Comparison of ENCODE assay signal across 15 cellular contexts in the genomic region with DNA sequence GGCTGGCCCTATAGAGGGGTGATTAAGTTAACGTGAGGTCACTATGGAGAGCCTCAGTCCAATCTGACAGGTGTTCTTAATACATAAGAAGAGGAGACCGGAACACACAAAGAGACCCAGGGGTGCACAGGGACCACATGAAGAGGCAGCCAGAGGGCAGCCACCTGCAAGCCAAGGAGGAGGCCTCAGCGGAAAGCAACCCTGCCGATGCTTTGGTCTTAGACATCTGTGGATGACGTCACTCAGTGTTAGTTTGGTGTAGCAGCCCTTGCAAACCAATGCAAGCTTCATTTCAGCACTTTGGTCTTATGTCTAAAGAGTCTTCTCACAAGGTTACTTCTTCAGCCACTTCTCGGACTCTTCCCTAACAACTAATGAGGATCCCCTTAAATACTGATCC. TPM values are rescaled to one million over a fixed set of nuclear protein-coding genes. Genes with fewer than 3 reads are reported as not detected.
DNase-seq lines count a peak whose midpoint lies in the region; ATAC-seq and TF ChIP-seq lines count a peak whose summit lies in the region.
"Had no signal": no experiment of that assay in that cellular context is flagged by ENCODE, and none has a peak within 500 bp of the region (broad histone marks: within the 10 kb centered on the region; RNA-seq: fewer than 3 reads in every experiment).

No MANE protein-coding gene starts in this region.

- TF ChIP-seq CTCF in mucosa of descending colon (IDR thresholded peaks at IDR 0.05) = no peak
- no peak for TF ChIP-seq CTCF in left ventricle myocardium inferior (IDR thresholded peaks at IDR 0.05; ENCODE audit: borderline replicate concordance)

- H3K27ac ChIP-seq in left ventricle myocardium inferior (replicated peaks) = no peak overlapping the region
- H3K27ac ChIP-seq: lower lobe of right lung, SK-N-MC had no signal

- H3K27me3 ChIP-seq in left ventricle myocardium inferior (ENCODE audit: low read depth) = peaks cover 16% of the 10 kb centered on the region

- H3K36me3 ChIP-seq in mucosa of descending colon (ENCODE audit: low read depth) = no peaks in the 10 kb centered on the region
- no peaks in the 10 kb centered on the region for H3K36me3 ChIP-seq in left ventricle myocardium inferior
- H3K36me3 ChIP-seq: lower lobe of right lung had no signal

- no peak overlapping the region for H3K4me3 ChIP-seq in mucosa of descending colon
- H3K4me3 ChIP-seq in left ventricle myocardium inferior = no peak overlapping the region
- H3K4me3 ChIP-seq: lower lobe of right lung, SK-N-MC had no signal

- H3K9me3 ChIP-seq in mucosa of descending colon (no peaks in the 10 kb centered on the region), left ventricle myocardium inferior (replicated peaks) (no peaks in the 10 kb centered on the region)
- H3K9me3 ChIP-seq: lower lobe of right lung had no signal

- no peak for DNase-seq in mucosa of descending colon
- DNase-seq in NCI-H1436 treated with DMSO at 0.1 percent for 48 hours (lab: John Stamatoyannopoulos, UW) = no peak
- DNase-seq in NCI-H1694 (lab: John Stamatoyannopoulos, UW) = no peak
- no peak for DNase-seq in HCEC 1CT
- DNase-seq in left ventricle myocardium inferior = no peak
- DNase-seq: activated CD4-positive, alpha-beta T cell treated with anti-CD3 and anti-CD28 coated beads, Interleukin-2, amount 50 U/mL, for 1 hour; dermis blood vessel endothelial cell; DMS 273 treated with DMSO at 0.1 percent for 48 hours; foreskin melanocyte; lower lobe of right lung; NCI-H510A treated with DMSO at 0.1 percent for 48 hours had no signal

- no peaks in the 10 kb centered on the region for H3K4me1 ChIP-seq in mucosa of descending colon (ENCODE audit: low read depth)
- H3K4me1 ChIP-seq in left ventricle myocardium inferior = no peaks in the 10 kb centered on the region
- H3K4me1 ChIP-seq: lower lobe of right lung had no signal

- peak; percentile 35 for ATAC-seq in GM18861 (IDR thresholded peaks at IDR 0.05; ENCODE audit: unreplicated experiment)
- peak; percentile 34 for ATAC-seq in GM21515 (IDR thresholded peaks at IDR 0.05; ENCODE audit: unreplicated experiment)
- ATAC-seq in HG03354 (IDR thresholded peaks at IDR 0.05; ENCODE audit: poor library complexity, severe bottlenecking, unreplicated experiment) = peak; percentile 47
- peak; percentile 49 for ATAC-seq in mucosa of descending colon
- ATAC-seq: lower lobe of right lung had no signal

- intact Hi-C loops in mucosa of descending colon (cut with DNase I, micrococcal nuclease) (no loop called here), left ventricle myocardium inferior (cut with micrococcal nuclease) (no loop called here)

RNA-seq across cellular contexts. Expression of a gene that starts 47.6 kb away (rescaled TPM):
- total RNA-seq in mucosa of descending colon (10 to 100 TPM; 63.0 to 81.3 (median 79.5) TPM), left ventricle myocardium inferior (104 TPM)
